Comparison of ENCODE assay signal across 8 cellular contexts in the genomic region with DNA sequence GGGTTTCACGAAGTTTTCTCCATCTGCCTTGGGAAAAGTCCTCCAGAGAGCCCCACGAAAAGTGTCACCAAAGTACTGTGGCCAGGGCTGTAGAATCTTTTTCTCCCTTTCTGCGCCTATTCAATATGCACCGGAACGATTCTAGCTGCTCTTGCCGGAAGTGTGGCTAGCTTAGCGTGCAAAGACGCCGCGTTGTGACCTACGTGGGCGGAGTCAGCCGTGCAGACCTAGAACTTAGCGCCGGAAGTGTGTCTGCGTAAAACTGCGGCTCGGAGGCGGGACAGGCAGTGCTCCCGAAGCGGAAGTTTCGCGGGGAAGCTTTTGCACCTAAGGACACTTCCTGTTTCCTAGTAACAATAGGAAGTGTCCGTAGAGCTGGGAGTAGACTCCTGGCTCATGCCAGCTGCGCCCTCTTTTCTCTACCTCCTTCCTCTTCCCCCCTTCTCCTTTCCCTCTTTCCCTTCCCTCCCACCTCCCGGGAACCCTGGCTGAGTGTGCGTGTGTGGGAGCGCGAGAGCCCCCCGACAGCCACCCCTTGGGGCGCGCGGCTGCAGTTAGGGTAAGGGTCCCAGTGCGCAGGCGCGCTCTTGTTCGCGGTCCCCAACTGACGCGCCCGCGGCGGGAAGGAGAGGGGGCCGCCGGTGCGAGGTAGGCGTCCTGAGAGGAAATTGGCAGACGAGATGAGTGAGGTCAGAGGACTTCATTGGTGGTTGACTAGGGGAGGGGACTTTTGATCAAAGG. TPM values are rescaled to one million over a fixed set of nuclear protein-coding genes. Genes with fewer than 3 reads are reported as not detected.
DNase-seq lines count a peak whose midpoint lies in the region; ATAC-seq and TF ChIP-seq lines count a peak whose summit lies in the region.

A gene with protein sequence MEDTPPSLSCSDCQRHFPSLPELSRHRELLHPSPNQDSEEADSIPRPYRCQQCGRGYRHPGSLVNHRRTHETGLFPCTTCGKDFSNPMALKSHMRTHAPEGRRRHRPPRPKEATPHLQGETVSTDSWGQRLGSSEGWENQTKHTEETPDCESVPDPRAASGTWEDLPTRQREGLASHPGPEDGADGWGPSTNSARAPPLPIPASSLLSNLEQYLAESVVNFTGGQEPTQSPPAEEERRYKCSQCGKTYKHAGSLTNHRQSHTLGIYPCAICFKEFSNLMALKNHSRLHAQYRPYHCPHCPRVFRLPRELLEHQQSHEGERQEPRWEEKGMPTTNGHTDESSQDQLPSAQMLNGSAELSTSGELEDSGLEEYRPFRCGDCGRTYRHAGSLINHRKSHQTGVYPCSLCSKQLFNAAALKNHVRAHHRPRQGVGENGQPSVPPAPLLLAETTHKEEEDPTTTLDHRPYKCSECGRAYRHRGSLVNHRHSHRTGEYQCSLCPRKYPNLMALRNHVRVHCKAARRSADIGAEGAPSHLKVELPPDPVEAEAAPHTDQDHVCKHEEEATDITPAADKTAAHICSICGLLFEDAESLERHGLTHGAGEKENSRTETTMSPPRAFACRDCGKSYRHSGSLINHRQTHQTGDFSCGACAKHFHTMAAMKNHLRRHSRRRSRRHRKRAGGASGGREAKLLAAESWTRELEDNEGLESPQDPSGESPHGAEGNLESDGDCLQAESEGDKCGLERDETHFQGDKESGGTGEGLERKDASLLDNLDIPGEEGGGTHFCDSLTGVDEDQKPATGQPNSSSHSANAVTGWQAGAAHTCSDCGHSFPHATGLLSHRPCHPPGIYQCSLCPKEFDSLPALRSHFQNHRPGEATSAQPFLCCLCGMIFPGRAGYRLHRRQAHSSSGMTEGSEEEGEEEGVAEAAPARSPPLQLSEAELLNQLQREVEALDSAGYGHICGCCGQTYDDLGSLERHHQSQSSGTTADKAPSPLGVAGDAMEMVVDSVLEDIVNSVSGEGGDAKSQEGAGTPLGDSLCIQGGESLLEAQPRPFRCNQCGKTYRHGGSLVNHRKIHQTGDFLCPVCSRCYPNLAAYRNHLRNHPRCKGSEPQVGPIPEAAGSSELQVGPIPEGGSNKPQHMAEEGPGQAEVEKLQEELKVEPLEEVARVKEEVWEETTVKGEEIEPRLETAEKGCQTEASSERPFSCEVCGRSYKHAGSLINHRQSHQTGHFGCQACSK (N-terminal part only) (plus strand): TSS at position 350 of the 741 bp plus-strand sequence. CDS start 1,903 bp downstream, outside the sequence.
TSS of gene ZNF668 (minus strand) at position 168 of the 741 bp plus-strand sequence. CDS start 9,781 bp downstream, outside the sequence.

- in situ Hi-C loops in GM13976 (cut with MboI; ENCODE audit: low sequenced_read_pairs, unreplicated experiment) = no loop called here

- intact Hi-C loops in T-helper 1 cell treated with Interleukin-12 subunit alpha and Interleukin-12 subunit beta and Interleukin-4 antibody, amounts not matched to agents 30 ng/mL and 1 ng/mL, for 36 hours (cut with micrococcal nuclease) = loop anchor here (1.0 to 5.0 kb wide), 16 partner anchors 20 to 798 kb away; partner anchors contain the start of genes ARMC5, CFAP119, FBRS and FUS
- intact Hi-C loops in left cardiac atrium (cut with DNase I) (loop anchor here in 1 of 2 donors (2.0 kb wide), 1 partner anchor 41 kb away; the partner anchor contains the start of gene STX4), posterior vena cava (cut with DNase I) (no loop called here)

- peak; percentile 95 for DNase-seq in GM13976 (ENCODE audit: low spot score)
- DNase-seq in NCI-H146 treated with DMSO at 0.1 percent for 48 hours (lab: John Stamatoyannopoulos, UW; ENCODE audit: unreplicated experiment) = peak; percentile 99
- DNase-seq in amniotic epithelial cell (ENCODE audit: low read depth) = peak; percentile 99
- peak; percentile 99 for DNase-seq in left cardiac atrium
- DNase-seq in posterior vena cava (ENCODE audit: low spot score) = peak; percentile 99
- DNase-seq in ureter (ENCODE audit: low spot score) = peak; percentile 99

- TF ChIP-seq CTCF in GM13976 (IDR thresholded peaks at IDR 0.05; ENCODE audit: borderline replicate concordance, control extremely low read depth, extremely low read depth, insufficient read depth, missing control alignments) = no peak

- ATAC-seq in HG02870 (IDR thresholded peaks at IDR 0.05; ENCODE audit: unreplicated experiment) (peak; percentile 66), left cardiac atrium (peak; percentile 93 to 95)

RNA-seq across cellular contexts. Expression of the first gene that starts in this region (rescaled TPM):
- total RNA-seq in T-helper 1 cell treated with Interleukin-12 subunit alpha and Interleukin-12 subunit beta and Interleukin-4 antibody, amounts not matched to agents 30 ng/mL and 1 ng/mL, for 36 hours = 31.3 and 33.0 TPM in 2 replicates
- total RNA-seq in left cardiac atrium (1 to 10 TPM; 7.6 to 8.2 TPM), posterior vena cava (10 to 100 TPM; 10.1 to 11.7 TPM), ureter (18.3 TPM)

RNA-seq across cellular contexts. Expression of gene ZNF668, which starts in this region (rescaled TPM):
- total RNA-seq in T-helper 1 cell treated with Interleukin-12 subunit alpha and Interleukin-12 subunit beta and Interleukin-4 antibody, amounts not matched to agents 30 ng/mL and 1 ng/mL, for 36 hours = 14.5 and 15.5 TPM in 2 replicates
- total RNA-seq in left cardiac atrium (1 to 10 TPM; 5.5 to 6.6 TPM), posterior vena cava (10 to 100 TPM; 12.1 to 14.6 TPM), ureter (12.8 TPM)

Comparison
In these comparisons a context has a peak if more than half of its experiments do, and no peak if none do; other contexts are left out.
1. Peak in every context shown above with its lines: DNase-seq and ATAC-seq.